ENCODE assay signal across 17 cellular contexts in the genomic region with DNA sequence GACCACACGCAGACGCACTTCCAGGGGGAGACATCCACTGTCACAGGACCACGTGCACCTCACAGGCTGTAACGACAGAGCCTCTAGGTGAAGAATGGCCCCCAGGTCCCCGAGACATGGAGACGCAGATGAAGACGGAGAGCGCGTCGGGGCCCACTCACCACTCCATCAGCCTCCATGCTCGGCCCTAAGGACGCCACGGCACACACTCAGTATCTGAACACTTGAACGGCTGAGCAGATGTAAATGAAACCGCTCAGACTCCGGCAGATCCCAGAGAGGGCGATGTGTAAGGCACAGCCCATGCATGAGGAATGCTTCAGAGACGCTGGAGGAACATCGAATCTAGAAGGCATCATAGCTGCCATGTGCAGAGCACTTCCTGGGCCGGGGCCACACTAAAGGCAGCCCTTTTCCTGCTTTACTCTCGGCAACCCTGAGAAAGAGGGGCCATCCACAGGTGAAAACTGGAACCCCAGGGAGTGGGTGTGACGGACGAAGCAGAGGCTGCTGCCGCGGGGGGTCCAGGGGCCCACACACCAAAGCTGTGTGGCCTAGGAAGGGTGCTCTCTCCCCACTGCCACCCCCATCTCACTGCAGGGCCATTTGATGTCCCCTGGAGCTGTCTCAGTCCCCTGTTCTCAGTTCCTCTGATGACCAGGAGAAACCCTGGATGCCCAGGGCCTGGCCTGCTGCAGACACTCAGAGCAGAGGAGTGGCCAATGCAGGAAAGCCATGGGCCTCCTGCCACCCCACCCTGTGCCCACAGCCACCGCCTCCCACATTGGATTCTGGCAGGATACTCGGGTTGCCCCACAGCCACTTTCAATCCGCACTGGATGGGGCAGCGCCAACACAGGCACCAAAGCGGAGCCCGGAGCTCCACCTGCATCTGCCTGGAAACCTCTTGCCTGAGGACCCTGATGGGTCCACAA.
DNase-seq lines count a peak whose midpoint lies in the region; ATAC-seq, FAIRE-seq and TF ChIP-seq lines count a peak whose summit lies in the region.
"Had no signal": no experiment of that assay in that cellular context is flagged by ENCODE, and none has a peak within 500 bp of the region (broad histone marks: within the 10 kb centered on the region; RNA-seq: fewer than 3 reads in every experiment).

No MANE protein-coding gene starts in this region.

- no peak overlapping the region for H2AFZ ChIP-seq in HepG2 (ENCODE audit: low read length)

- no peaks in the 10 kb centered on the region for H3K79me2 ChIP-seq in HepG2 (ENCODE audit: insufficient read depth, low read length)

- no peak for TF ChIP-seq RAD21 in HepG2 (CRISPR knock-in tag; IDR thresholded peaks at IDR 0.05)

- peaks cover 0 to 7% (median 0%) of the 10 kb centered on the region in 4 donors for H3K4me1 ChIP-seq in right lobe of liver
- no peaks in the 10 kb centered on the region for H3K4me1 ChIP-seq in HepG2 (ENCODE audit: insufficient read depth, low read length)
- no peaks in the 10 kb centered on the region for H3K4me1 ChIP-seq in mucosa of descending colon (ENCODE audit: low read depth)

- ATAC-seq in right lobe of liver (no peak), HepG2 (no peak; the same call in 2 of the 3 replicates), mucosa of descending colon (no peak), HG03378 (IDR thresholded peaks at IDR 0.05; ENCODE audit: unreplicated experiment) (no peak)
- ATAC-seq: PC-3 had no signal

- DNase-seq in right lobe of liver, result peak in 2 of 3 donors; percentile 7 to 33
- no peak for DNase-seq in HepG2 (ENCODE audit: low spot score)
- DNase-seq in chondrocyte (ENCODE audit: low spot score), result peak; percentile 69
- peak in 2 of 3 donors; percentile 12 to 27 for DNase-seq in mucosa of descending colon
- DNase-seq in urothelium cell line (ENCODE audit: low spot score), result no peak
- no peak for DNase-seq in NCI-H2227 treated with DMSO at 0.1 percent for 48 hours (lab: John Stamatoyannopoulos, UW)
- no peak for DNase-seq in activated CD4-positive, alpha-beta memory T cell treated with anti-CD3 and anti-CD28 coated beads, Interleukin-2, amount 10 ng/mL, durations not matched to agents 7 days and 5 days
- DNase-seq: ACHN, COR-L47, IMR-90, Kasumi-1, NCI-H1105 treated with DMSO at 0.1 percent for 48 hours, NCI-H187, NCI-H446, NCI-H748 treated with DMSO at 0.1 percent for 48 hours, PC-3 had no signal

- H3K27me3 Mint-ChIP-seq in chondrocyte (ENCODE audit: low read depth), result no peaks in the 10 kb centered on the region
- H3K27me3 Mint-ChIP-seq in activated CD4-positive, alpha-beta memory T cell treated with anti-CD3 and anti-CD28 coated beads, Interleukin-2, amount 10 ng/mL, durations not matched to agents 7 days and 5 days, result no peaks in the 10 kb centered on the region

- no peak for TF ChIP-seq CTCF in right lobe of liver (IDR thresholded peaks at IDR 0.05)
- no peak for TF ChIP-seq CTCF in HepG2 (CRISPR knock-in tag; IDR thresholded peaks at IDR 0.05)
- TF ChIP-seq CTCF in chondrocyte (IDR thresholded peaks at IDR 0.05), result no peak
- no peak for TF ChIP-seq CTCF in mucosa of descending colon (IDR thresholded peaks at IDR 0.05)

- no peak overlapping the region for H3K4me3 ChIP-seq in right lobe of liver
- H3K4me3 ChIP-seq in HepG2 (replicated peaks in 1 of 3; ENCODE audit: insufficient read depth in 1 of 3, low read depth in 2 of 3, low read length in 3 of 3), result no peak overlapping the region
- no peak overlapping the region for H3K4me3 ChIP-seq in mucosa of descending colon

- POLR2A ChIA-PET in HepG2 (lab: Yijun Ruan, JAX), result no interaction called here
- POLR2A ChIA-PET in activated CD4-positive, alpha-beta memory T cell treated with anti-CD3 and anti-CD28 coated beads, Interleukin-2, amount 10 ng/mL, durations not matched to agents 7 days and 5 days (lab: Charles Lee), result no interaction called here

- no peak overlapping the region for H3K4me3 Mint-ChIP-seq in chondrocyte (ENCODE audit: unreplicated experiment)
- H3K4me3 Mint-ChIP-seq in activated CD4-positive, alpha-beta memory T cell treated with anti-CD3 and anti-CD28 coated beads, Interleukin-2, amount 10 ng/mL, durations not matched to agents 7 days and 5 days, result no peak overlapping the region

- TF ChIP-seq EP300 in HepG2 (IDR thresholded peaks at IDR 0.05; ENCODE audit: low read depth in 2 of 2, low read length in 2 of 2), result no peak
- TF ChIP-seq EP300 in HepG2 (CRISPR knock-in tag; IDR thresholded peaks at IDR 0.05; ENCODE audit: borderline replicate concordance), result no peak

- no CpG with 5 or more reads among the region's 31 CpGs for WGBS in right lobe of liver (ENCODE audit: insufficient coverage, low coverage, low lambda C conversion rate, missing lambda C conversion rate)
- WGBS in HepG2 (ENCODE audit: low lambda C conversion rate), result 98% methylated on average over 20 of the region's 31 CpGs

- H3K27ac ChIP-seq in right lobe of liver, result no peak overlapping the region
- H3K27ac ChIP-seq in HepG2 (ENCODE audit: extremely low read length, insufficient read depth, low read length), result no peak overlapping the region

- H3K9me3 ChIP-seq in right lobe of liver (no peaks in the 10 kb centered on the region), HepG2 (ENCODE audit: low read length) (no peaks in the 10 kb centered on the region), mucosa of descending colon (no peaks in the 10 kb centered on the region)

- H3K27me3 ChIP-seq in right lobe of liver (no peaks in the 10 kb centered on the region), HepG2 (ENCODE audit: control insufficient read depth in 1 of 2, insufficient read depth in 2 of 2, low read length in 2 of 2) (no peaks in the 10 kb centered on the region)

- peaks cover 9% of the 10 kb centered on the region for H3K36me3 Mint-ChIP-seq in chondrocyte (ENCODE audit: low read depth)
- peaks cover 7% of the 10 kb centered on the region for H3K36me3 Mint-ChIP-seq in activated CD4-positive, alpha-beta memory T cell treated with anti-CD3 and anti-CD28 coated beads, Interleukin-2, amount 10 ng/mL, durations not matched to agents 7 days and 5 days (ENCODE audit: low read depth)

- no peaks in the 10 kb centered on the region for H3K36me3 ChIP-seq in right lobe of liver
- H3K36me3 ChIP-seq in HepG2 (replicated peaks in 1 of 2; ENCODE audit: control insufficient read depth in 1 of 2, insufficient read depth in 2 of 2, low read length in 2 of 2), result peaks cover 2 to 22% of the 10 kb centered on the region in 2 experiments; a peak in 1 of 5 replicates
- no peaks in the 10 kb centered on the region for H3K36me3 ChIP-seq in mucosa of descending colon (ENCODE audit: low read depth)

- H3K9me3 Mint-ChIP-seq in chondrocyte (ENCODE audit: low read depth), result no peaks in the 10 kb centered on the region
- no peaks in the 10 kb centered on the region for H3K9me3 Mint-ChIP-seq in activated CD4-positive, alpha-beta memory T cell treated with anti-CD3 and anti-CD28 coated beads, Interleukin-2, amount 10 ng/mL, durations not matched to agents 7 days and 5 days

- H4K20me1 ChIP-seq in HepG2 (ENCODE audit: insufficient read depth, low read length), result no peaks in the 10 kb centered on the region

- H3K9ac ChIP-seq in HepG2 (ENCODE audit: insufficient read depth, low read depth, low read length), result no peak overlapping the region

- H3K4me2 ChIP-seq in HepG2 (ENCODE audit: low read depth, low read length), result no peak overlapping the region

- CTCF ChIA-PET in HepG2 (lab: Yijun Ruan, JAX; ENCODE audit: low intra/inter-chr PET ratio, low total read pairs), result no interaction called here
- CTCF ChIA-PET in activated CD4-positive, alpha-beta memory T cell treated with anti-CD3 and anti-CD28 coated beads, Interleukin-2, amount 10 ng/mL, durations not matched to agents 7 days and 5 days (lab: Charles Lee), result no interaction called here

- no TSS peak for BruUV-seq in HepG2 (replicated peaks; lab: Mats Ljungman, UMichigan)

- no peaks in the 10 kb centered on the region for H3K4me1 Mint-ChIP-seq in chondrocyte (ENCODE audit: low read depth)
- H3K4me1 Mint-ChIP-seq in activated CD4-positive, alpha-beta memory T cell treated with anti-CD3 and anti-CD28 coated beads, Interleukin-2, amount 10 ng/mL, durations not matched to agents 7 days and 5 days, result no peaks in the 10 kb centered on the region

- TF ChIP-seq POLR2A in right lobe of liver (IDR thresholded peaks at IDR 0.05), result no peak
- no peak for TF ChIP-seq POLR2A in HepG2 (IDR thresholded peaks at IDR 0.05; ENCODE audit: insufficient read depth in 1 of 2, low read depth in 2 of 2, low read length in 2 of 2)

- in situ Hi-C loops in HepG2 (cut with HindIII; ENCODE audit: extremely low pct_ligation_motif_present, low pct_unique_long_range_greater_than_20kb), result no loop called here

- FAIRE-seq in HepG2 (lab: Jason Lieb, UNC), result no peak
- peak; percentile 87 for FAIRE-seq in urothelium cell line (lab: Jason Lieb, UNC)

- no peak overlapping the region for H3K27ac Mint-ChIP-seq in chondrocyte (ENCODE audit: unreplicated experiment)
- H3K27ac Mint-ChIP-seq in activated CD4-positive, alpha-beta memory T cell treated with anti-CD3 and anti-CD28 coated beads, Interleukin-2, amount 10 ng/mL, durations not matched to agents 7 days and 5 days, result no peak overlapping the region

- intact Hi-C loops in right lobe of liver (cut with DNase I), result no loop called here
- intact Hi-C loops in HepG2 (cut with micrococcal nuclease; ENCODE audit: unreplicated experiment), result no loop called here
- intact Hi-C loops in mucosa of descending colon (cut with DNase I, micrococcal nuclease), result no loop called here

TF ChIP-seq in HepG2, 621 proteins besides CTCF, POLR2A, EP300 and RAD21 (continues in another document):
- TF ChIP-seq, protein P1, sequence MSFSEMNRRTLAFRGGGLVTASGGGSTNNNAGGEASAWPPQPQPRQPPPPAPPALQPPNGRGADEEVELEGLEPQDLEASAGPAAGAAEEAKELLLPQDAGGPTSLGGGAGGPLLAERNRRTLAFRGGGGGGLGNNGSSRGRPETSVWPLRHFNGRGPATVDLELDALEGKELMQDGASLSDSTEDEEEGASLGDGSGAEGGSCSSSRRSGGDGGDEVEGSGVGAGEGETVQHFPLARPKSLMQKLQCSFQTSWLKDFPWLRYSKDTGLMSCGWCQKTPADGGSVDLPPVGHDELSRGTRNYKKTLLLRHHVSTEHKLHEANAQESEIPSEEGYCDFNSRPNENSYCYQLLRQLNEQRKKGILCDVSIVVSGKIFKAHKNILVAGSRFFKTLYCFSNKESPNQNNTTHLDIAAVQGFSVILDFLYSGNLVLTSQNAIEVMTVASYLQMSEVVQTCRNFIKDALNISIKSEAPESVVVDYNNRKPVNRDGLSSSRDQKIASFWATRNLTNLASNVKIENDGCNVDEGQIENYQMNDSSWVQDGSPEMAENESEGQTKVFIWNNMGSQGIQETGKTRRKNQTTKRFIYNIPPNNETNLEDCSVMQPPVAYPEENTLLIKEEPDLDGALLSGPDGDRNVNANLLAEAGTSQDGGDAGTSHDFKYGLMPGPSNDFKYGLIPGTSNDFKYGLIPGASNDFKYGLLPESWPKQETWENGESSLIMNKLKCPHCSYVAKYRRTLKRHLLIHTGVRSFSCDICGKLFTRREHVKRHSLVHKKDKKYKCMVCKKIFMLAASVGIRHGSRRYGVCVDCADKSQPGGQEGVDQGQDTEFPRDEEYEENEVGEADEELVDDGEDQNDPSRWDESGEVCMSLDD (CRISPR knock-in tag; IDR thresholded peaks at IDR 0.05; ENCODE audit: borderline replicate concordance), result no peak

Comparison
In these comparisons a context has a peak if more than half of its experiments do, and no peak if none do; other contexts are left out.
1. DNase-seq: peak in right lobe of liver (2 of 3), chondrocyte (single experiment) and mucosa of descending colon (2 of 3); none in HepG2 (single experiment), urothelium cell line (single experiment), NCI-H2227 treated with DMSO at 0.1 percent for 48 hours (single experiment) and activated CD4-positive, alpha-beta memory T cell treated with anti-CD3 and anti-CD28 coated beads, Interleukin-2, amount 10 ng/mL, durations not matched to agents 7 days and 5 days (single experiment).